In the genomic region with DNA sequence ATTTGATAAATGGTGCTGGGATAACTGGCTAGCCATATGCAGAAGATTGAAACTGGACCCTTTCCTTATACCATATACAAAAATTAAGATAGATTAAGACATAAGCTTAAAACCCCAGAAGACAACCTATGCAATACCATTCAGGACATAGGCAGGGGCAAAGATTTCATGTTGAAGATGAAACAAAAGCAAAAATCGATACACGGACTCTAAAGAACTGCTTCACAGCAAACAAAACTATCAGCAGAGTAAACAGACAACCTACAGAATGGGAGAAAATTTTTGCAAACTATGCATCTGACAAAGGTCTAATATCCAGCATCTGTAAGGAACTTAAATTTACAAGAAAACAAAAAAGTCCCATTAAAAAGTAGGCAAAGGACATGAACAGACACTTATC, we compare ENCODE assay signal across 1 cellular context.
DNase-seq lines count a peak whose midpoint lies in the region; ATAC-seq, FAIRE-seq and TF ChIP-seq lines count a peak whose summit lies in the region.
"Not testable (repeated sequence)": the region's sequence is repeated elsewhere in the genome, so short reads cannot be mapped to it uniquely, and the experiment has no call there.

No MANE protein-coding gene starts in this region.

- H3K4me3 ChIP-seq in HepG2 (replicated peaks in 1 of 3; ENCODE audit: insufficient read depth in 1 of 3, low read depth in 2 of 3, low read length in 3 of 3): not testable (repeated sequence)

- BruUV-seq in HepG2 (replicated peaks; lab: Mats Ljungman, UMichigan): not testable (repeated sequence)

- POLR2A ChIA-PET in HepG2 (lab: Yijun Ruan, JAX): not testable (repeated sequence)

- 4% methylated on average over 2 of the region's 2 CpGs for WGBS in HepG2 (ENCODE audit: low lambda C conversion rate)

- not testable (repeated sequence) for H3K27me3 ChIP-seq in HepG2 (ENCODE audit: control insufficient read depth in 1 of 2, insufficient read depth in 2 of 2, low read length in 2 of 2)

- H2AFZ ChIP-seq in HepG2 (ENCODE audit: low read length): not testable (repeated sequence)

- not testable (repeated sequence) for H3K9ac ChIP-seq in HepG2 (ENCODE audit: insufficient read depth, low read depth, low read length)

- not testable (repeated sequence) for FAIRE-seq in HepG2 (lab: Jason Lieb, UNC)

- not testable (repeated sequence) for H3K36me3 ChIP-seq in HepG2 (replicated peaks in 1 of 2; ENCODE audit: control insufficient read depth in 1 of 2, insufficient read depth in 2 of 2, low read length in 2 of 2)

- H4K20me1 ChIP-seq in HepG2 (ENCODE audit: insufficient read depth, low read length): not testable (repeated sequence)

- H3K4me1 ChIP-seq in HepG2 (ENCODE audit: insufficient read depth, low read length): not testable (repeated sequence)

- not testable (repeated sequence) for H3K79me2 ChIP-seq in HepG2 (ENCODE audit: insufficient read depth, low read length)

- in situ Hi-C loops in HepG2 (cut with HindIII; ENCODE audit: extremely low pct_ligation_motif_present, low pct_unique_long_range_greater_than_20kb): not testable (repeated sequence)

- intact Hi-C loops in HepG2 (cut with micrococcal nuclease; ENCODE audit: unreplicated experiment): not testable (repeated sequence)

- not testable (repeated sequence) for TF ChIP-seq CTCF in HepG2 (CRISPR knock-in tag; IDR thresholded peaks at IDR 0.05)

- TF ChIP-seq EP300 in HepG2 (IDR thresholded peaks at IDR 0.05; ENCODE audit: low read depth in 2 of 2, low read length in 2 of 2); HepG2 (CRISPR knock-in tag; IDR thresholded peaks at IDR 0.05; ENCODE audit: borderline replicate concordance): not testable (repeated sequence)

- H3K9me3 ChIP-seq in HepG2 (ENCODE audit: low read length): not testable (repeated sequence)

- TF ChIP-seq RAD21 in HepG2 (CRISPR knock-in tag; IDR thresholded peaks at IDR 0.05): not testable (repeated sequence)

- ATAC-seq in HepG2: peak; percentile 65

- CTCF ChIA-PET in HepG2 (lab: Yijun Ruan, JAX; ENCODE audit: low intra/inter-chr PET ratio, low total read pairs): not testable (repeated sequence)

- not testable (repeated sequence) for H3K4me2 ChIP-seq in HepG2 (ENCODE audit: low read depth, low read length)

- DNase-seq in HepG2 (ENCODE audit: low spot score): not testable (repeated sequence)

- H3K27ac ChIP-seq in HepG2 (ENCODE audit: extremely low read length, insufficient read depth, low read length): not testable (repeated sequence)

- TF ChIP-seq POLR2A in HepG2 (IDR thresholded peaks at IDR 0.05; ENCODE audit: insufficient read depth in 1 of 2, low read depth in 2 of 2, low read length in 2 of 2): not testable (repeated sequence)

TF ChIP-seq in HepG2, 621 proteins besides CTCF, POLR2A, EP300 and RAD21:
- TF ChIP-seq SOX13, SOX6 (IDR thresholded peaks at IDR 0.05): not testable (repeated sequence)
- TF ChIP-seq SOX13 (CRISPR knock-in tag; conservative IDR thresholded peaks at IDR 0.05 in 1 of 2, IDR thresholded peaks at IDR 0.05 in 1 of 2) (0 out of 4 replicates have a peak, but pooled peaks of 1 of the 2 experiments have one; percentile 22), SOX6 (CRISPR knock-in tag; IDR thresholded peaks at IDR 0.05) (peak; percentile 34; the same call in 1 of the 2 replicates), ONECUT2 (CRISPR knock-in tag; IDR thresholded peaks at IDR 0.05) (peak; percentile 92)
- TF ChIP-seq, protein P1, sequence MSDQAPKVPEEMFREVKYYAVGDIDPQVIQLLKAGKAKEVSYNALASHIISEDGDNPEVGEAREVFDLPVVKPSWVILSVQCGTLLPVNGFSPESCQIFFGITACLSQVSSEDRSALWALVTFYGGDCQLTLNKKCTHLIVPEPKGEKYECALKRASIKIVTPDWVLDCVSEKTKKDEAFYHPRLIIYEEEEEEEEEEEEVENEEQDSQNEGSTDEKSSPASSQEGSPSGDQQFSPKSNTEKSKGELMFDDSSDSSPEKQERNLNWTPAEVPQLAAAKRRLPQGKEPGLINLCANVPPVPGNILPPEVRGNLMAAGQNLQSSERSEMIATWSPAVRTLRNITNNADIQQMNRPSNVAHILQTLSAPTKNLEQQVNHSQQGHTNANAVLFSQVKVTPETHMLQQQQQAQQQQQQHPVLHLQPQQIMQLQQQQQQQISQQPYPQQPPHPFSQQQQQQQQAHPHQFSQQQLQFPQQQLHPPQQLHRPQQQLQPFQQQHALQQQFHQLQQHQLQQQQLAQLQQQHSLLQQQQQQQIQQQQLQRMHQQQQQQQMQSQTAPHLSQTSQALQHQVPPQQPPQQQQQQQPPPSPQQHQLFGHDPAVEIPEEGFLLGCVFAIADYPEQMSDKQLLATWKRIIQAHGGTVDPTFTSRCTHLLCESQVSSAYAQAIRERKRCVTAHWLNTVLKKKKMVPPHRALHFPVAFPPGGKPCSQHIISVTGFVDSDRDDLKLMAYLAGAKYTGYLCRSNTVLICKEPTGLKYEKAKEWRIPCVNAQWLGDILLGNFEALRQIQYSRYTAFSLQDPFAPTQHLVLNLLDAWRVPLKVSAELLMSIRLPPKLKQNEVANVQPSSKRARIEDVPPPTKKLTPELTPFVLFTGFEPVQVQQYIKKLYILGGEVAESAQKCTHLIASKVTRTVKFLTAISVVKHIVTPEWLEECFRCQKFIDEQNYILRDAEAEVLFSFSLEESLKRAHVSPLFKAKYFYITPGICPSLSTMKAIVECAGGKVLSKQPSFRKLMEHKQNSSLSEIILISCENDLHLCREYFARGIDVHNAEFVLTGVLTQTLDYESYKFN (CRISPR knock-in tag; conservative IDR thresholded peaks at IDR 0.05): peak; percentile 53
